In genomic region chr10:1809139-1809755, GRCh38 we compare ENCODE assay signal across 1 cellular context.
A peak's percentile ranks its signal among the peaks of the same experiment; 100 is the strongest.
TF ChIP-seq lines count a peak whose summit lies in the region.

No MANE protein-coding gene starts in this region.

TF ChIP-seq in K562, 482 proteins besides CTCF, POLR2A, EP300 and RAD21 (continued from another document):
- peak; percentile 40; the same call in 1 of the 2 replicates for TF ChIP-seq PKNOX1 (IDR thresholded peaks at IDR 0.05)
- TF ChIP-seq ELF4 (CRISPR knock-in tag; IDR thresholded peaks at IDR 0.05): no peak
- TF ChIP-seq ZBTB2 (IDR thresholded peaks at IDR 0.05): peak; percentile 98
- TF ChIP-seq E2F6 (IDR thresholded peaks at IDR 0.05; ENCODE audit: borderline replicate concordance in 1 of 2, extremely low read depth in 1 of 2, insufficient read depth in 1 of 2, insufficient read length in 1 of 2, low read depth in 1 of 2, low read length in 1 of 2, poor library complexity in 1 of 2, severe bottlenecking in 1 of 2): peak; percentile 43 to 56
- TF ChIP-seq ZNF444 (CRISPR knock-in tag; IDR thresholded peaks at IDR 0.05): no peak
- no peak for TF ChIP-seq HES1 (IDR thresholded peaks at IDR 0.05; ENCODE audit: low read depth)
- peak; percentile 96 to 97 for TF ChIP-seq NRF1 (conservative IDR thresholded peaks at IDR 0.05 in 1 of 2, IDR thresholded peaks at IDR 0.05 in 1 of 2)
- TF ChIP-seq RFX1 (IDR thresholded peaks at IDR 0.05): peak; percentile 77
- TF ChIP-seq ZFPM2 (CRISPR knock-in tag; IDR thresholded peaks at IDR 0.05): no peak
- TF ChIP-seq THRA (IDR thresholded peaks at IDR 0.05): peak; percentile 89
- TF ChIP-seq L3MBTL2 (IDR thresholded peaks at IDR 0.05): peak; percentile 82
